Comparison of ENCODE assay signal across 8 cellular contexts in genomic region chr18:9101730-9102390, GRCh38. TPM values are rescaled to one million over a fixed set of nuclear protein-coding genes. Genes with fewer than 3 reads are reported as not detected.
DNase-seq lines count a peak whose midpoint lies in the region; ATAC-seq and TF ChIP-seq lines count a peak whose summit lies in the region.

No MANE protein-coding gene starts in this region.

- no peaks in the 10 kb centered on the region for H3K36me3 ChIP-seq in heart left ventricle

- no peaks in the 10 kb centered on the region for H3K27me3 Mint-ChIP-seq in activated T-helper 17 cell treated with anti-CD3 and anti-CD28 coated beads, Interleukin-2, amount 50 U/mL, for 72 hours

- no peaks in the 10 kb centered on the region for H3K27me3 ChIP-seq in heart left ventricle

- no peaks in the 10 kb centered on the region for H3K9me3 Mint-ChIP-seq in activated T-helper 17 cell treated with anti-CD3 and anti-CD28 coated beads, Interleukin-2, amount 50 U/mL, for 72 hours

- H3K27ac ChIP-seq in heart left ventricle = peak overlapping the region; percentile 89 to 99 (median 95)

- H3K4me1 ChIP-seq in heart left ventricle = peaks cover 11 to 43% (median 39%) of the 10 kb centered on the region in 12 donors

- peak; percentile 50 for DNase-seq in GM10248 (ENCODE audit: extremely low spot score)
- DNase-seq in HFF-Myc (ENCODE audit: extremely low read depth, low read depth) = no peak
- peak; percentile 8 for DNase-seq in NCI-H2081 treated with DMSO at 0.1 percent for 48 hours (lab: John Stamatoyannopoulos, UW)
- peak in 1 of 5 donors; percentile 22 for DNase-seq in heart left ventricle
- DNase-seq in pons (ENCODE audit: low spot score) = peak; percentile 70
- no peak for DNase-seq in T1000 (lab: John Stamatoyannopoulos, UW)
- DNase-seq in NCI-H446 treated with DMSO at 0.1 percent for 48 hours (lab: John Stamatoyannopoulos, UW) = no peak

- CTCF ChIA-PET in GM10248 (lab: Yijun Ruan, JAX) = interaction anchor here (1.2 to 1.4 kb wide), 2 partner anchors 15 to 493 kb away, joined by 3 read pairs; partner anchors contain the start of gene RAB12

- peak overlapping the region; percentile 99 for H3K27ac Mint-ChIP-seq in activated T-helper 17 cell treated with anti-CD3 and anti-CD28 coated beads, Interleukin-2, amount 50 U/mL, for 72 hours

- TF ChIP-seq CTCF in GM10248 (IDR thresholded peaks at IDR 0.05; ENCODE audit: control extremely low read depth, extremely low read depth, low read depth, missing control alignments) (no peak), HFF-Myc (IDR thresholded peaks at IDR 0.05; ENCODE audit: low read depth, low read length, missing control alignments) (no peak), heart left ventricle (IDR thresholded peaks at IDR 0.05) (no peak)

- peaks cover 32% of the 10 kb centered on the region for H3K4me1 Mint-ChIP-seq in activated T-helper 17 cell treated with anti-CD3 and anti-CD28 coated beads, Interleukin-2, amount 50 U/mL, for 72 hours

- H3K9me3 ChIP-seq in heart left ventricle = no peaks in the 10 kb centered on the region

- intact Hi-C loops in heart left ventricle (cut with DNase I) = loop anchor here (1.0 to 5.0 kb wide), 4 partner anchors 15 to 35 kb away; partner anchors contain the start of gene ANKRD12 (in 7 of the 10)

- peak; percentile 25 for ATAC-seq in activated T-helper 17 cell treated with anti-CD3 and anti-CD28 coated beads, Interleukin-2, amount 50 U/mL, for 72 hours (replicated peaks)
- ATAC-seq in heart left ventricle = peak in 2 of 4 donors; percentile 23 to 62

- WGBS in heart left ventricle, 4 donors = 3 to 9% (median 6%) methylated on average over 9 of the region's 9 CpGs

- peaks cover 58% of the 10 kb centered on the region for H3K36me3 Mint-ChIP-seq in activated T-helper 17 cell treated with anti-CD3 and anti-CD28 coated beads, Interleukin-2, amount 50 U/mL, for 72 hours (ENCODE audit: low read depth)

- POLR2A ChIA-PET in GM10248 (lab: Yijun Ruan, JAX) = interaction anchor here (0.6 kb wide), 1 partner anchor 724 kb away, joined by 3 read pairs; no protein-coding TSS in a partner anchor

- H3K4me3 ChIP-seq in HFF-Myc (replicated peaks; ENCODE audit: low read depth, low read length) = peak overlapping the region; percentile 72
- H3K4me3 ChIP-seq in heart left ventricle = peak overlapping the region; percentile 27 to 89 (median 78)

- no peak for TF ChIP-seq POLR2A in heart left ventricle (IDR thresholded peaks at IDR 0.05)

- peak overlapping the region; percentile 100 for H3K4me3 Mint-ChIP-seq in activated T-helper 17 cell treated with anti-CD3 and anti-CD28 coated beads, Interleukin-2, amount 50 U/mL, for 72 hours

RNA-seq across cellular contexts. Expression of gene NDUFV2, which starts 0.6 kb away (rescaled TPM):
- total RNA-seq in activated T-helper 17 cell treated with anti-CD3 and anti-CD28 coated beads, Interleukin-2, amount 50 U/mL, for 72 hours = 100 to 1,000 TPM; 406 to 520 TPM
- total RNA-seq in heart left ventricle = 100 to 1,000 TPM; 236 to 469 (median 407) TPM
- polyA plus RNA-seq in heart left ventricle = 1,000 to 10,000 TPM in 1 of 2 donors, 100 to 1,000 TPM in 1; 478 to 1,311 TPM

RNA-seq across cellular contexts. Expression of gene ANKRD12, which starts 34.7 kb away (rescaled TPM):
- total RNA-seq in activated T-helper 17 cell treated with anti-CD3 and anti-CD28 coated beads, Interleukin-2, amount 50 U/mL, for 72 hours = 100 to 1,000 TPM; 104 to 170 TPM
- 10 to 100 TPM; 18.6 to 70.9 (median 53.8) TPM for total RNA-seq in heart left ventricle
- polyA plus RNA-seq in heart left ventricle = 10 to 100 TPM in 1 of 2 donors, 1 to 10 TPM in 1; 7.7 to 20.9 TPM

Comparison
In these comparisons a context has a peak if more than half of its experiments do, and no peak if none do; other contexts are left out.
1. DNase-seq: peak in GM10248 (single experiment), NCI-H2081 treated with DMSO at 0.1 percent for 48 hours (single experiment) and pons (single experiment); none in HFF-Myc (single experiment), T1000 (single experiment) and NCI-H446 treated with DMSO at 0.1 percent for 48 hours (single experiment).